Comparison of ENCODE assay signal across 9 cellular contexts in genomic region chr2:62415019-62415431, GRCh38.
A peak's percentile ranks its signal among the peaks of the same experiment; 100 is the strongest.
DNase-seq lines count a peak whose midpoint lies in the region; ATAC-seq lines count a peak whose summit lies in the region.
"Had no signal": no experiment of that assay in that cellular context is flagged by ENCODE, and none has a peak within 500 bp of the region (broad histone marks: within the 10 kb centered on the region; RNA-seq: fewer than 3 reads in every experiment).

No MANE protein-coding gene starts in this region.

- no peak for DNase-seq in activated CD4-positive, alpha-beta T cell treated with anti-CD3 and anti-CD28 coated beads, Interleukin-2, amount 10 ng/mL, durations not matched to agents 7 days and 5 days
- no peak for DNase-seq in activated CD4-positive, alpha-beta T cell treated with anti-CD3 and anti-CD28 coated beads, Interleukin-2, amount 50 U/mL, for 48 hours
- DNase-seq in SJCRH30 (peak; percentile 28 to 59), NCI-H774 (lab: John Stamatoyannopoulos, UW) (no peak), NCI-H187 treated with DMSO at 0.1 percent for 48 hours (lab: John Stamatoyannopoulos, UW) (no peak)
- DNase-seq in stimulated activated naive B cell treated with anti-CD40 and anti-IgM and Interleukin-4, amounts not matched to agents 10 μg/mL and 1 μg/mL and 100 μg/mL, for 72 hours, result no peak
- no peak for DNase-seq in activated CD4-positive, CD25-positive, alpha-beta regulatory T cell treated with anti-CD3 and anti-CD28 coated beads, Interleukin-2, amount 50 U/mL, for 72 hours
- DNase-seq: right cardiac atrium had no signal

- H3K9me3 Mint-ChIP-seq in activated CD4-positive, alpha-beta T cell treated with anti-CD3 and anti-CD28 coated beads, Interleukin-2, amount 10 ng/mL, durations not matched to agents 7 days and 5 days, result no peaks in the 10 kb centered on the region
- peaks cover 6% of the 10 kb centered on the region in 2 donors for H3K9me3 Mint-ChIP-seq in stimulated activated naive B cell treated with anti-CD40 and anti-IgM and Interleukin-4, amounts not matched to agents 10 μg/mL and 1 μg/mL and 100 μg/mL, for 72 hours

- H3K36me3 Mint-ChIP-seq in activated CD4-positive, alpha-beta T cell treated with anti-CD3 and anti-CD28 coated beads, Interleukin-2, amount 10 ng/mL, durations not matched to agents 7 days and 5 days (ENCODE audit: low read depth), result no peaks in the 10 kb centered on the region
- peaks cover 0 to 5% of the 10 kb centered on the region in 2 donors for H3K36me3 Mint-ChIP-seq in stimulated activated naive B cell treated with anti-CD40 and anti-IgM and Interleukin-4, amounts not matched to agents 10 μg/mL and 1 μg/mL and 100 μg/mL, for 72 hours

- no peak overlapping the region for H3K4me3 ChIP-seq in SJCRH30

- peak overlapping the region; percentile 62 for H3K27ac Mint-ChIP-seq in activated CD4-positive, alpha-beta T cell treated with anti-CD3 and anti-CD28 coated beads, Interleukin-2, amount 10 ng/mL, durations not matched to agents 7 days and 5 days
- no peak overlapping the region for H3K27ac Mint-ChIP-seq in stimulated activated naive B cell treated with anti-CD40 and anti-IgM and Interleukin-4, amounts not matched to agents 10 μg/mL and 1 μg/mL and 100 μg/mL, for 72 hours

- H3K9me3 ChIP-seq in SJCRH30 (replicated peaks), result no peaks in the 10 kb centered on the region

- H3K4me1 Mint-ChIP-seq in activated CD4-positive, alpha-beta T cell treated with anti-CD3 and anti-CD28 coated beads, Interleukin-2, amount 10 ng/mL, durations not matched to agents 7 days and 5 days, result peaks cover 10% of the 10 kb centered on the region
- H3K4me1 Mint-ChIP-seq in stimulated activated naive B cell treated with anti-CD40 and anti-IgM and Interleukin-4, amounts not matched to agents 10 μg/mL and 1 μg/mL and 100 μg/mL, for 72 hours, result peaks cover 11 to 27% of the 10 kb centered on the region in 2 donors

- peak; percentile 87 for ATAC-seq in HG02884 (IDR thresholded peaks at IDR 0.05; ENCODE audit: unreplicated experiment)
- ATAC-seq in stimulated activated naive B cell treated with anti-CD40 and anti-IgM and Interleukin-4, amounts not matched to agents 10 μg/mL and 1 μg/mL and 100 μg/mL, for 72 hours (replicated peaks), result peak; percentile 62 to 76

- H3K27ac ChIP-seq in SJCRH30, result no peak overlapping the region

- H3K4me1 ChIP-seq in SJCRH30, result peaks cover 7% of the 10 kb centered on the region; the same call in 1 of the 2 replicates

- CTCF ChIA-PET in activated CD4-positive, alpha-beta T cell treated with anti-CD3 and anti-CD28 coated beads, Interleukin-2, amount 10 ng/mL, durations not matched to agents 7 days and 5 days (lab: Charles Lee), result interaction anchor here (1.3 kb wide), 1 partner anchor 37 kb away, joined by 3 read pairs; no protein-coding TSS in a partner anchor

- no peaks in the 10 kb centered on the region for H3K36me3 ChIP-seq in SJCRH30

- POLR2A ChIA-PET in activated CD4-positive, alpha-beta T cell treated with anti-CD3 and anti-CD28 coated beads, Interleukin-2, amount 10 ng/mL, durations not matched to agents 7 days and 5 days (lab: Charles Lee), result no interaction called here

- H3K27me3 ChIP-seq in SJCRH30, result no peaks in the 10 kb centered on the region

- H3K27me3 Mint-ChIP-seq in activated CD4-positive, alpha-beta T cell treated with anti-CD3 and anti-CD28 coated beads, Interleukin-2, amount 10 ng/mL, durations not matched to agents 7 days and 5 days, result peaks cover 7% of the 10 kb centered on the region
- H3K27me3 Mint-ChIP-seq in stimulated activated naive B cell treated with anti-CD40 and anti-IgM and Interleukin-4, amounts not matched to agents 10 μg/mL and 1 μg/mL and 100 μg/mL, for 72 hours, result peaks cover 0 to 4% of the 10 kb centered on the region in 2 donors

- no peak overlapping the region for H3K4me3 Mint-ChIP-seq in activated CD4-positive, alpha-beta T cell treated with anti-CD3 and anti-CD28 coated beads, Interleukin-2, amount 10 ng/mL, durations not matched to agents 7 days and 5 days
- no peak overlapping the region for H3K4me3 Mint-ChIP-seq in stimulated activated naive B cell treated with anti-CD40 and anti-IgM and Interleukin-4, amounts not matched to agents 10 μg/mL and 1 μg/mL and 100 μg/mL, for 72 hours

Comparison
In these comparisons a context has a peak if more than half of its experiments do, and no peak if none do; other contexts are left out.
1. DNase-seq: peak in SJCRH30 (2 of 2); none in activated CD4-positive, alpha-beta T cell treated with anti-CD3 and anti-CD28 coated beads, Interleukin-2, amount 10 ng/mL, durations not matched to agents 7 days and 5 days (single experiment), activated CD4-positive, alpha-beta T cell treated with anti-CD3 and anti-CD28 coated beads, Interleukin-2, amount 50 U/mL, for 48 hours (0 of 2), stimulated activated naive B cell treated with anti-CD40 and anti-IgM and Interleukin-4, amounts not matched to agents 10 μg/mL and 1 μg/mL and 100 μg/mL, for 72 hours (single experiment), NCI-H774 (single experiment), activated CD4-positive, CD25-positive, alpha-beta regulatory T cell treated with anti-CD3 and anti-CD28 coated beads, Interleukin-2, amount 50 U/mL, for 72 hours (single experiment) and NCI-H187 treated with DMSO at 0.1 percent for 48 hours (single experiment).